In genomic region chr6:136784910-136785746, GRCh38 we compare ENCODE assay signal across 8 cellular contexts. TPM values are rescaled to one million over a fixed set of nuclear protein-coding genes. Genes with fewer than 3 reads are reported as not detected.
A peak's percentile ranks its signal among the peaks of the same experiment; 100 is the strongest.
DNase-seq lines count a peak whose midpoint lies in the region; ATAC-seq lines count a peak whose summit lies in the region.

No MANE protein-coding gene starts in this region.

- DNase-seq in EH (ENCODE audit: low read depth) (peak; percentile 32), glomerular endothelial cell (ENCODE audit: extremely low read depth, low read depth, low spot score) (peak; percentile 60), islet precursor cell (no peak), cortex of kidney (lab: John Stamatoyannopoulos, UW) (no peak)
- peak; percentile 80 for DNase-seq in activated CD4-positive, alpha-beta T cell treated with anti-CD3 and anti-CD28 coated beads, Interleukin-2, amount 10 ng/mL, durations not matched to agents 24 days and 14 days
- peak; percentile 23 to 25 for DNase-seq in stimulated activated CD4-positive, alpha-beta T cell treated with anti-CD3 and anti-CD28 coated beads, Interleukin-15, amount 100 ng/mL, for 48 hours (ENCODE audit: low read depth in 2 of 2)

- peak overlapping the region; percentile 87 for H3K27ac Mint-ChIP-seq in activated CD4-positive, alpha-beta T cell treated with anti-CD3 and anti-CD28 coated beads, Interleukin-2, amount 10 ng/mL, durations not matched to agents 24 days and 14 days

- peaks cover 28% of the 10 kb centered on the region for H3K36me3 Mint-ChIP-seq in activated CD4-positive, alpha-beta T cell treated with anti-CD3 and anti-CD28 coated beads, Interleukin-2, amount 10 ng/mL, durations not matched to agents 24 days and 14 days (ENCODE audit: low read depth)

- H3K4me1 Mint-ChIP-seq in activated CD4-positive, alpha-beta T cell treated with anti-CD3 and anti-CD28 coated beads, Interleukin-2, amount 10 ng/mL, durations not matched to agents 24 days and 14 days, result peaks cover 62% of the 10 kb centered on the region

- H3K9me3 Mint-ChIP-seq in activated CD4-positive, alpha-beta T cell treated with anti-CD3 and anti-CD28 coated beads, Interleukin-2, amount 10 ng/mL, durations not matched to agents 24 days and 14 days, result no peaks in the 10 kb centered on the region

- H3K27me3 Mint-ChIP-seq in activated CD4-positive, alpha-beta T cell treated with anti-CD3 and anti-CD28 coated beads, Interleukin-2, amount 10 ng/mL, durations not matched to agents 24 days and 14 days, result no peaks in the 10 kb centered on the region

- intact Hi-C loops in activated CD4-positive, alpha-beta T cell treated with anti-CD3 and anti-CD28 coated beads, Interleukin-2, amount 10 ng/mL, durations not matched to agents 24 days and 14 days (cut with micrococcal nuclease), result loop anchor here (2.0 kb wide), 1 partner anchor 20 kb away; no protein-coding TSS in a partner anchor

- ATAC-seq in HG02798 (IDR thresholded peaks at IDR 0.05; ENCODE audit: poor library complexity, unreplicated experiment) (peak; percentile 36), HG02623 (IDR thresholded peaks at IDR 0.05; ENCODE audit: unreplicated experiment) (no peak)

- peak overlapping the region; percentile 73 for H3K4me3 Mint-ChIP-seq in activated CD4-positive, alpha-beta T cell treated with anti-CD3 and anti-CD28 coated beads, Interleukin-2, amount 10 ng/mL, durations not matched to agents 24 days and 14 days

RNA-seq across cellular contexts. Expression of gene MAP3K5, which starts 7.1 kb away (rescaled TPM):
- 8.7 and 8.8 TPM in 2 replicates for total RNA-seq in activated CD4-positive, alpha-beta T cell treated with anti-CD3 and anti-CD28 coated beads, Interleukin-2, amount 10 ng/mL, durations not matched to agents 24 days and 14 days
- total RNA-seq in glomerular endothelial cell, result 4.5 and 4.6 TPM in 2 replicates

RNA-seq across cellular contexts. Expression of gene PEX7, which starts 37.3 kb away (rescaled TPM):
- total RNA-seq in activated CD4-positive, alpha-beta T cell treated with anti-CD3 and anti-CD28 coated beads, Interleukin-2, amount 10 ng/mL, durations not matched to agents 24 days and 14 days, result 4.3 and 5.4 TPM in 2 replicates
- total RNA-seq in glomerular endothelial cell, result 5.7 and 7.4 TPM in 2 replicates

Comparison
In these comparisons a context has a peak if more than half of its experiments do, and no peak if none do; other contexts are left out.
1. DNase-seq: peak in EH (single experiment), activated CD4-positive, alpha-beta T cell treated with anti-CD3 and anti-CD28 coated beads, Interleukin-2, amount 10 ng/mL, durations not matched to agents 24 days and 14 days (single experiment), glomerular endothelial cell (single experiment) and stimulated activated CD4-positive, alpha-beta T cell treated with anti-CD3 and anti-CD28 coated beads, Interleukin-15, amount 100 ng/mL, for 48 hours (2 of 2); none in islet precursor cell (single experiment) and cortex of kidney (single experiment).